In genomic region chr1:227357229-227358078, GRCh38 we compare ENCODE assay signal across 9 cellular contexts. TPM values are rescaled to one million over a fixed set of nuclear protein-coding genes. Genes with fewer than 3 reads are reported as not detected.
DNase-seq lines count a peak whose midpoint lies in the region; ATAC-seq and TF ChIP-seq lines count a peak whose summit lies in the region.
"Had no signal": no experiment of that assay in that cellular context is flagged by ENCODE, and none has a peak within 500 bp of the region (broad histone marks: within the 10 kb centered on the region; RNA-seq: fewer than 3 reads in every experiment).

No MANE protein-coding gene starts in this region.

- CTCF ChIA-PET in MCF 10A (lab: Yijun Ruan, JAX) = interaction anchor here (0.6 to 2.1 kb wide), 10 partner anchors 10 to 123 kb away, joined by 3 to 12 read pairs (median 4); no protein-coding TSS in a partner anchor

- peak overlapping the region; percentile 10 for H3K4me3 Mint-ChIP-seq in MCF 10A (ENCODE audit: unreplicated experiment)

- peak; percentile 84 to 94 (median 90) for ATAC-seq in right lobe of liver
- no peak for ATAC-seq in GM21528 (IDR thresholded peaks at IDR 0.05; ENCODE audit: low FRiP score, unreplicated experiment)
- no peak for ATAC-seq in HG02840 (IDR thresholded peaks at IDR 0.05; ENCODE audit: low FRiP score, unreplicated experiment)

- no peaks in the 10 kb centered on the region for H3K27me3 ChIP-seq in breast epithelium
- no peaks in the 10 kb centered on the region for H3K27me3 ChIP-seq in right lobe of liver
- H3K27me3 ChIP-seq: BLaER1 had no signal

- H3K4me1 ChIP-seq in breast epithelium = no peaks in the 10 kb centered on the region
- H3K4me1 ChIP-seq in right lobe of liver = no peaks in the 10 kb centered on the region

- H3K36me3 Mint-ChIP-seq in MCF 10A (ENCODE audit: insufficient read depth, unreplicated experiment) = no peaks in the 10 kb centered on the region

- no peaks in the 10 kb centered on the region for H3K27me3 Mint-ChIP-seq in MCF 10A (ENCODE audit: insufficient read depth, unreplicated experiment)

- H3K36me3 ChIP-seq in breast epithelium (no peaks in the 10 kb centered on the region), right lobe of liver (no peaks in the 10 kb centered on the region)
- H3K36me3 ChIP-seq: BLaER1 had no signal

- TF ChIP-seq POLR2A in breast epithelium (IDR thresholded peaks at IDR 0.05) (no peak), right lobe of liver (IDR thresholded peaks at IDR 0.05) (no peak)

- H3K9me3 ChIP-seq in breast epithelium (no peaks in the 10 kb centered on the region), right lobe of liver (no peaks in the 10 kb centered on the region)

- 47% methylated on average over 5 of the region's 9 CpGs for WGBS in right lobe of liver (ENCODE audit: insufficient coverage, low coverage, low lambda C conversion rate, missing lambda C conversion rate)

- no peak for TF ChIP-seq CTCF in MCF 10A (IDR thresholded peaks at IDR 0.05; ENCODE audit: unreplicated experiment)
- no peak for TF ChIP-seq CTCF in breast epithelium (IDR thresholded peaks at IDR 0.05)
- no peak for TF ChIP-seq CTCF in right lobe of liver (IDR thresholded peaks at IDR 0.05)

- no TSS peak for BruUV-seq in MCF 10A (replicated peaks; lab: Mats Ljungman, UMichigan)

- intact Hi-C loops in MCF 10A (cut with micrococcal nuclease) = loop anchor here (1.0 kb wide), 2 partner anchors 13 to 40 kb away; no protein-coding TSS in a partner anchor
- intact Hi-C loops in breast epithelium (cut with DNase I; ENCODE audit: low total_unique reads) = no loop called here
- intact Hi-C loops in right lobe of liver (cut with DNase I) = no loop called here

- H3K4me1 Mint-ChIP-seq in MCF 10A (ENCODE audit: insufficient read depth, unreplicated experiment) = peaks cover 18% of the 10 kb centered on the region

- POLR2A ChIA-PET in MCF 10A (lab: Yijun Ruan, JAX) = interaction anchor here (0.6 to 6.0 kb wide), 22 partner anchors 11 to 1088 kb away, joined by 3 to 68 read pairs (median 4); partner anchors contain the start of gene CDC42BPA

- H3K27ac ChIP-seq in breast epithelium (peak overlapping the region in 1 of 2 donors; percentile 69), right lobe of liver (peak overlapping the region in 2 of 3 donors; percentile 31 to 45)
- H3K27ac ChIP-seq: BLaER1 had no signal

- peak; percentile 94 for DNase-seq in MCF 10A (ENCODE audit: unreplicated experiment)
- no peak for DNase-seq in breast epithelium (ENCODE audit: low spot score in 2 of 2)
- DNase-seq in dermis microvascular lymphatic vessel endothelial cell (ENCODE audit: low read depth in 2 of 2) = peak; percentile 59 to 95
- DNase-seq in right lobe of liver = peak; percentile 47 to 56 (median 50)
- no peak for DNase-seq in activated effector memory CD4-positive, alpha-beta T cell treated with anti-CD3 and anti-CD28 coated beads, Interleukin-2, amount 50 U/mL, for 16 hours
- DNase-seq in NCI-H2107 treated with DMSO at 0.1 percent for 48 hours (lab: John Stamatoyannopoulos, UW; ENCODE audit: unreplicated experiment) = no peak

- peak overlapping the region; percentile 62 for H3K27ac Mint-ChIP-seq in MCF 10A (ENCODE audit: low read depth, unreplicated experiment)

- no peaks in the 10 kb centered on the region for H3K9me3 Mint-ChIP-seq in MCF 10A (ENCODE audit: unreplicated experiment)

- no peak overlapping the region for H3K4me3 ChIP-seq in breast epithelium
- no peak overlapping the region for H3K4me3 ChIP-seq in right lobe of liver
- H3K4me3 ChIP-seq: BLaER1 had no signal

RNA-seq across cellular contexts. Expression of gene CDC42BPA, which starts 39.2 kb away (rescaled TPM):
- 88.8 and 102 TPM in 2 replicates for total RNA-seq in MCF 10A (2022)
- total RNA-seq in breast epithelium = 10 to 100 TPM; 39.8 to 54.7 (median 46.7) TPM
- total RNA-seq in dermis microvascular lymphatic vessel endothelial cell = 53.0 and 55.0 TPM in 2 replicates
- 10 to 100 TPM; 11.4 to 35.0 (median 22.2) TPM for total RNA-seq in right lobe of liver

Comparison
In these comparisons a context has a peak if more than half of its experiments do, and no peak if none do; other contexts are left out.
1. DNase-seq: peak in MCF 10A (single experiment), dermis microvascular lymphatic vessel endothelial cell (2 of 2) and right lobe of liver (3 of 3); none in breast epithelium (0 of 2), activated effector memory CD4-positive, alpha-beta T cell treated with anti-CD3 and anti-CD28 coated beads, Interleukin-2, amount 50 U/mL, for 16 hours (single experiment) and NCI-H2107 treated with DMSO at 0.1 percent for 48 hours (single experiment).
2. ATAC-seq: peak in right lobe of liver (4 of 4); none in GM21528 (single experiment) and HG02840 (single experiment).